Comparison of ENCODE assay signal across 8 cellular contexts in the genomic region with DNA sequence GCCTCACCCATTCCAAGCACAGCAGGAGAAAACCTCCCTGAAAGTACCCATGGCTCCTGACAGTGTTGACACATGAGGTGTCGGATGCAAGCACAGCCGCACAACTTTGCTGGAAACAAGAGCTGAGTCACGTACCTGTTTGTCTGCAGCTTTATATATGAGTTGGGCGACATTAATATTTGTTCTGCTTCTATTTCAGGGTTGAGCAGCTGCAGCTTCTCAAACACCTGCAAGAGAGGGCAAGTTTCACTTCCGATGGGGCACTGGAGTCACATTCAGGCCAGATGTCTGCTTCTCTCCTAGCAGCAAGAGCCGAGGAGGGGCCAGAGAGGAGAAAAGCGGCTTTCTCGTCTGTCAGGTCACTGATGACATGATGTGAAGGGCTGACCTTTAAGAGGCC.
A peak's percentile ranks its signal among the peaks of the same experiment; 100 is the strongest.
DNase-seq lines count a peak whose midpoint lies in the region; ATAC-seq and TF ChIP-seq lines count a peak whose summit lies in the region.

No MANE protein-coding gene starts in this region.

- no peak for TF ChIP-seq CTCF in KMS-11 (conservative IDR thresholded peaks at IDR 0.05; ENCODE audit: low read depth, low read length)

- H3K27ac ChIP-seq in KMS-11 (peak overlapping the region; percentile 89), esophagus (ENCODE audit: low read depth in 2 of 2, low read length in 1 of 2) (peak overlapping the region; percentile 5 to 23)

- H3K79me2 ChIP-seq in KMS-11 (ENCODE audit: insufficient read depth, low read depth) = no peaks in the 10 kb centered on the region

- ATAC-seq in GM18511 (IDR thresholded peaks at IDR 0.05; ENCODE audit: unreplicated experiment) (peak; percentile 98), GM21576 (IDR thresholded peaks at IDR 0.05; ENCODE audit: unreplicated experiment) (peak; percentile 89)

- H3K4me1 ChIP-seq in KMS-11 (ENCODE audit: low read depth, poor library complexity, severe bottlenecking) (peaks cover 85% of the 10 kb centered on the region), esophagus (ENCODE audit: control insufficient read depth in 2 of 2, insufficient read depth in 2 of 2, low read length in 1 of 2) (no peaks in the 10 kb centered on the region)

- DNase-seq in NOMO-1 (lab: John Stamatoyannopoulos, UW; ENCODE audit: unreplicated experiment in 2 of 2) = no peak
- no peak for DNase-seq in NCI-H1105 (lab: John Stamatoyannopoulos, UW)
- no peak for DNase-seq in activated CD4-positive, alpha-beta T cell treated with anti-CD3 and anti-CD28 coated beads for 1 hour
- no peak for DNase-seq in inferior parietal cortex (ENCODE audit: extremely low spot score)

- H3K36me3 ChIP-seq in KMS-11 (ENCODE audit: insufficient read depth) (no peaks in the 10 kb centered on the region), esophagus (ENCODE audit: control insufficient read depth in 2 of 2, insufficient read depth in 2 of 2, low read length in 1 of 2) (peaks cover 2 to 18% of the 10 kb centered on the region in 2 donors)

- no peaks in the 10 kb centered on the region for H3K9me3 ChIP-seq in esophagus (ENCODE audit: control insufficient read depth in 2 of 2, insufficient read depth in 1 of 2, low read depth in 1 of 2, low read length in 1 of 2)

- 56 to 60% methylated on average over 8 of the region's 8 CpGs for WGBS in esophagus, 2 donors

- no peaks in the 10 kb centered on the region for H4K20me1 ChIP-seq in KMS-11 (ENCODE audit: insufficient read depth)

- H3K27me3 ChIP-seq in KMS-11 (ENCODE audit: insufficient read depth, low read depth) = no peaks in the 10 kb centered on the region
- no peaks in the 10 kb centered on the region for H3K27me3 ChIP-seq in esophagus (ENCODE audit: control insufficient read depth in 1 of 2, insufficient read depth in 2 of 2, low read length in 2 of 2)

- H3K9ac ChIP-seq in KMS-11 = peak overlapping the region; percentile 28; the same call in 1 of the 2 replicates

- peak overlapping the region; percentile 74; the same call in 1 of the 2 replicates for H3K4me2 ChIP-seq in KMS-11

- H3K4me3 ChIP-seq in KMS-11 (IDR thresholded peaks at IDR 0.05; ENCODE audit: insufficient read depth, low read depth, low read length) = no peak overlapping the region
- H3K4me3 ChIP-seq in esophagus (ENCODE audit: low read depth in 1 of 2, low read length in 2 of 2) = no peak overlapping the region

- H2AFZ ChIP-seq in KMS-11 (ENCODE audit: low read depth) = no peak overlapping the region
